ENCODE assay signal across 26 cellular contexts in genomic region chr6:6091608-6092002, GRCh38.
DNase-seq lines count a peak whose midpoint lies in the region; ATAC-seq, FAIRE-seq and TF ChIP-seq lines count a peak whose summit lies in the region.
"Had no signal": no experiment of that assay in that cellular context is flagged by ENCODE, and none has a peak within 500 bp of the region (broad histone marks: within the 10 kb centered on the region; RNA-seq: fewer than 3 reads in every experiment).

No MANE protein-coding gene starts in this region.

- in situ Hi-C loops in GM12878 (cut with MboI) = no loop called here

- no peak overlapping the region for H3K27ac Mint-ChIP-seq in activated CD8-positive, alpha-beta T cell treated with anti-CD3 and anti-CD28 coated beads for 36 hours
- no peak overlapping the region for H3K27ac Mint-ChIP-seq in activated CD8-positive, alpha-beta T cell treated with anti-CD3 and anti-CD28 coated beads, Interleukin-2, amount 10 ng/mL, durations not matched to agents 7 days and 5 days
- H3K27ac Mint-ChIP-seq: CD4-positive, alpha-beta memory T cell had no signal

- ATAC-seq in activated CD8-positive, alpha-beta T cell treated with anti-CD3 and anti-CD28 coated beads for 36 hours = peak; percentile 45
- no peak for ATAC-seq in activated CD8-positive, alpha-beta T cell treated with anti-CD3 and anti-CD28 coated beads, Interleukin-2, amount 10 ng/mL, durations not matched to agents 7 days and 5 days
- ATAC-seq in GM21529 (IDR thresholded peaks at IDR 0.05; ENCODE audit: unreplicated experiment) (peak; percentile 63), HG02885 (IDR thresholded peaks at IDR 0.05; ENCODE audit: poor library complexity, unreplicated experiment) (peak; percentile 56), GM12878 (peak; percentile 87), GM18511 (IDR thresholded peaks at IDR 0.05; ENCODE audit: unreplicated experiment) (no peak)
- ATAC-seq: SK-N-SH treated with all-trans-retinoic acid at 6 μM for 48 hours had no signal

- H3K36me3 Mint-ChIP-seq in activated CD8-positive, alpha-beta T cell treated with anti-CD3 and anti-CD28 coated beads for 36 hours (ENCODE audit: low read depth) = no peaks in the 10 kb centered on the region
- no peaks in the 10 kb centered on the region for H3K36me3 Mint-ChIP-seq in activated CD8-positive, alpha-beta T cell treated with anti-CD3 and anti-CD28 coated beads, Interleukin-2, amount 10 ng/mL, durations not matched to agents 7 days and 5 days (ENCODE audit: low read depth)
- H3K36me3 Mint-ChIP-seq: CD4-positive, alpha-beta memory T cell had no signal

- no peak for TF ChIP-seq RAD21 in GM12878 (IDR thresholded peaks at IDR 0.05; ENCODE audit: insufficient read depth, low read depth, low read length)

- peak overlapping the region; percentile 28; the same call in 1 of the 2 replicates for H3K27ac ChIP-seq in GM12878 (ENCODE audit: control insufficient read depth, insufficient read depth)
- H3K27ac ChIP-seq: 22Rv1; BLaER1 treated with 17β-estradiol and CSF1 and Interleukin-3, amounts not matched to agents 10 nM and 100 nM; RWPE1 had no signal

- no peaks in the 10 kb centered on the region for H3K27me3 ChIP-seq in GM12878 (replicated peaks in 1 of 2; ENCODE audit: control insufficient read depth in 2 of 2, insufficient read depth in 2 of 2, low read length in 1 of 2)
- H3K27me3 ChIP-seq: BLaER1 treated with 17β-estradiol and CSF1 and Interleukin-3, amounts not matched to agents 10 nM and 100 nM; MG63 had no signal

- no peak overlapping the region for H3K9ac ChIP-seq in GM12878 (ENCODE audit: control insufficient read depth, insufficient read depth, low read length)
- H3K9ac ChIP-seq: BLaER1 treated with 17β-estradiol and CSF1 and Interleukin-3, amounts not matched to agents 10 nM and 100 nM had no signal

- no peak overlapping the region for H3K4me3 Mint-ChIP-seq in activated CD8-positive, alpha-beta T cell treated with anti-CD3 and anti-CD28 coated beads for 36 hours
- no peak overlapping the region for H3K4me3 Mint-ChIP-seq in activated CD8-positive, alpha-beta T cell treated with anti-CD3 and anti-CD28 coated beads, Interleukin-2, amount 10 ng/mL, durations not matched to agents 7 days and 5 days
- H3K4me3 Mint-ChIP-seq: CD4-positive, alpha-beta memory T cell had no signal

- POLR2A ChIA-PET in activated CD8-positive, alpha-beta T cell treated with anti-CD3 and anti-CD28 coated beads for 36 hours (lab: Charles Lee) = no interaction called here
- POLR2A ChIA-PET in activated CD8-positive, alpha-beta T cell treated with anti-CD3 and anti-CD28 coated beads, Interleukin-2, amount 10 ng/mL, durations not matched to agents 7 days and 5 days (lab: Charles Lee) = no interaction called here
- POLR2A ChIA-PET in GM12878 (lab: Charles Lee) = no interaction called here

- peak in 1 of 2 experiments; percentile 7; a peak in 1 of 4 replicates for TF ChIP-seq EP300 in GM12878 (IDR thresholded peaks at IDR 0.05; ENCODE audit: borderline replicate concordance in 1 of 2, control insufficient read depth in 1 of 2, low read depth in 2 of 2, low read length in 2 of 2)

- no peaks in the 10 kb centered on the region for H3K36me3 ChIP-seq in GM12878 (ENCODE audit: control insufficient read depth in 2 of 2, insufficient read depth in 2 of 2, low read length in 1 of 2)
- H3K36me3 ChIP-seq: BLaER1 treated with 17β-estradiol and CSF1 and Interleukin-3, amounts not matched to agents 10 nM and 100 nM; MG63 had no signal

- BruUV-seq in GM12878 (replicated peaks; lab: Mats Ljungman, UMichigan) = no TSS peak

- H3K79me2 ChIP-seq in GM12878 (ENCODE audit: control insufficient read depth, insufficient read depth, low read length) = no peaks in the 10 kb centered on the region

- H3K4me3 ChIP-seq in GM12878 = no peak overlapping the region
- H3K4me3 ChIP-seq: BLaER1 treated with 17β-estradiol and CSF1 and Interleukin-3, amounts not matched to agents 10 nM and 100 nM; MG63 had no signal

- TF ChIP-seq POLR2A in GM12878 (IDR thresholded peaks at IDR 0.05; ENCODE audit: low read depth, low read length) = no peak

- H3K4me1 Mint-ChIP-seq in activated CD8-positive, alpha-beta T cell treated with anti-CD3 and anti-CD28 coated beads for 36 hours (ENCODE audit: low read depth) = peaks cover 8% of the 10 kb centered on the region
- H3K4me1 Mint-ChIP-seq in activated CD8-positive, alpha-beta T cell treated with anti-CD3 and anti-CD28 coated beads, Interleukin-2, amount 10 ng/mL, durations not matched to agents 7 days and 5 days (ENCODE audit: low read depth) = peaks cover 4% of the 10 kb centered on the region

- RAD21 ChIA-PET in GM12878 (lab: Charles Lee; ENCODE audit: unreplicated experiment) = no interaction called here

- H3K27me3 Mint-ChIP-seq in activated CD8-positive, alpha-beta T cell treated with anti-CD3 and anti-CD28 coated beads for 36 hours = peaks cover 21% of the 10 kb centered on the region
- peaks cover 10% of the 10 kb centered on the region for H3K27me3 Mint-ChIP-seq in activated CD8-positive, alpha-beta T cell treated with anti-CD3 and anti-CD28 coated beads, Interleukin-2, amount 10 ng/mL, durations not matched to agents 7 days and 5 days (ENCODE audit: low read depth)

- SMC1A ChIA-PET in GM12878 (lab: Charles Lee; ENCODE audit: uncharacterized antibody, unreplicated experiment) = interaction anchor here (1.1 to 1.5 kb wide), 3 partner anchors 41 to 456 kb away, joined by 3 read pairs; no protein-coding TSS in a partner anchor

- no peaks in the 10 kb centered on the region; the same call in 2 of the 3 replicates for H3K9me3 ChIP-seq in GM12878 (replicated peaks; ENCODE audit: control insufficient read depth, insufficient read depth, low read length)
- H3K9me3 ChIP-seq: Caco-2, MG63 had no signal

- H3K4me2 ChIP-seq in GM12878 (ENCODE audit: control insufficient read depth, insufficient read depth) = peak overlapping the region; percentile 69
- H3K4me2 ChIP-seq: BLaER1 treated with 17β-estradiol and CSF1 and Interleukin-3, amounts not matched to agents 10 nM and 100 nM had no signal

- H3K4me1 ChIP-seq in GM12878 (ENCODE audit: control insufficient read depth, insufficient read depth, low read length) = peaks cover 9% of the 10 kb centered on the region; the same call in 1 of the 2 replicates
- H3K4me1 ChIP-seq: Caco-2 had no signal

- no peak for FAIRE-seq in GM12878 (lab: Jason Lieb, UNC)
- FAIRE-seq: H54 had no signal

- no peaks in the 10 kb centered on the region for H3K9me3 Mint-ChIP-seq in activated CD8-positive, alpha-beta T cell treated with anti-CD3 and anti-CD28 coated beads for 36 hours
- no peaks in the 10 kb centered on the region for H3K9me3 Mint-ChIP-seq in activated CD8-positive, alpha-beta T cell treated with anti-CD3 and anti-CD28 coated beads, Interleukin-2, amount 10 ng/mL, durations not matched to agents 7 days and 5 days (ENCODE audit: insufficient read depth)

- H4K20me1 ChIP-seq in GM12878 (ENCODE audit: control insufficient read depth, insufficient read depth) = no peaks in the 10 kb centered on the region
- H4K20me1 ChIP-seq: BLaER1 treated with 17β-estradiol and CSF1 and Interleukin-3, amounts not matched to agents 10 nM and 100 nM had no signal

- no peak for TF ChIP-seq CTCF in activated CD8-positive, alpha-beta T cell treated with anti-CD3 and anti-CD28 coated beads for 36 hours (IDR thresholded peaks at IDR 0.05)
- TF ChIP-seq CTCF in GM12878 (IDR thresholded peaks at IDR 0.05 in 2 of 3, conservative IDR thresholded peaks at IDR 0.05 in 1 of 3; ENCODE audit: control insufficient read depth in 2 of 3, extremely low read depth in 1 of 3, insufficient read depth in 1 of 3, low read depth in 3 of 3, low read length in 3 of 3) = no peak

- DNase-seq in activated CD8-positive, alpha-beta T cell treated with anti-CD3 and anti-CD28 coated beads for 36 hours = no peak
- no peak for DNase-seq in activated CD8-positive, alpha-beta T cell treated with anti-CD3 and anti-CD28 coated beads, Interleukin-2, amount 10 ng/mL, durations not matched to agents 7 days and 5 days
- DNase-seq in GM12878 (ENCODE audit: low read depth, low spot score) (no peak), NCI-H2196 treated with DMSO at 0.1 percent for 48 hours (lab: John Stamatoyannopoulos, UW; ENCODE audit: unreplicated experiment) (no peak), SK-N-DZ (ENCODE audit: low spot score) (no peak)
- DNase-seq: ACHN; Caco-2; CD4-positive, alpha-beta memory T cell; DMS 273 treated with DMSO at 0.1 percent for 48 hours; DMS79 treated with DMSO at 0.1 percent for 48 hours; Kasumi-1; MG63; NCI-H1417; NCI-H187; NCI-H2107; NCI-H2227 treated with DMSO at 0.1 percent for 48 hours; NCI-H510A; SIG-M5 had no signal

- CTCF ChIA-PET in activated CD8-positive, alpha-beta T cell treated with anti-CD3 and anti-CD28 coated beads for 36 hours (lab: Charles Lee) = no interaction called here
- CTCF ChIA-PET in activated CD8-positive, alpha-beta T cell treated with anti-CD3 and anti-CD28 coated beads, Interleukin-2, amount 10 ng/mL, durations not matched to agents 7 days and 5 days (lab: Charles Lee) = no interaction called here
- CTCF ChIA-PET in GM12878 (lab: Yijun Ruan, JAX) = interaction anchor here (0.6 kb wide), 1 partner anchor 670 kb away, joined by 3 read pairs; no protein-coding TSS in a partner anchor

- intact Hi-C loops in activated CD8-positive, alpha-beta T cell treated with anti-CD3 and anti-CD28 coated beads for 36 hours (cut with micrococcal nuclease) = no loop called here
- intact Hi-C loops in GM12878 (cut with micrococcal nuclease; ENCODE audit: unreplicated experiment) = no loop called here

- no peak overlapping the region for H2AFZ ChIP-seq in GM12878 (ENCODE audit: control insufficient read depth, low read depth, low read length)

- WGBS in GM12878 (ENCODE audit: insufficient coverage, insufficient replicate concordance, low lambda C conversion rate, missing lambda C conversion rate) = 2% methylated on average over 2 of the region's 2 CpGs

TF ChIP-seq in GM12878, 131 proteins besides CTCF, POLR2A, EP300 and RAD21 (continues in another document):
- TF ChIP-seq IRF4 (IDR thresholded peaks at IDR 0.05; ENCODE audit: low read depth, low read length) = peak; percentile 73
- no peak for TF ChIP-seq ETV6 (conservative IDR thresholded peaks at IDR 0.05 in 1 of 2, IDR thresholded peaks at IDR 0.05 in 1 of 2; ENCODE audit: borderline replicate concordance in 1 of 2, low read depth in 1 of 2)
- TF ChIP-seq HDGF (IDR thresholded peaks at IDR 0.05) = no peak
- TF ChIP-seq RCOR1 (conservative IDR thresholded peaks at IDR 0.05; ENCODE audit: low read depth, low read length) = no peak
- TF ChIP-seq IKZF2 (IDR thresholded peaks at IDR 0.05) = peak; percentile 36 to 69; a peak in 2 of 4 replicates
- TF ChIP-seq DPF2 (IDR thresholded peaks at IDR 0.05) = peak; percentile 69; the same call in 1 of the 2 replicates
- no peak for TF ChIP-seq JUND (IDR thresholded peaks at IDR 0.05; ENCODE audit: low read depth, low read length)
- no peak for TF ChIP-seq ZBED1 (IDR thresholded peaks at IDR 0.05; ENCODE audit: borderline replicate concordance)
- no peak for TF ChIP-seq SUZ12 (IDR thresholded peaks at IDR 0.05; ENCODE audit: unreplicated experiment)
- 0 out of 2 replicates have a peak, but pooled peaks have one; percentile 36 for TF ChIP-seq MEF2A (IDR thresholded peaks at IDR 0.05; ENCODE audit: insufficient read depth, low read depth, low read length)
- TF ChIP-seq RUNX3 (IDR thresholded peaks at IDR 0.05; ENCODE audit: low read length) = peak; percentile 63
- no peak for TF ChIP-seq SIX5 (IDR thresholded peaks at IDR 0.05; ENCODE audit: low read depth, low read length, severe bottlenecking)

Comparison
In these comparisons a context has a peak if more than half of its experiments do, and no peak if none do; other contexts are left out.
1. ATAC-seq: peak in activated CD8-positive, alpha-beta T cell treated with anti-CD3 and anti-CD28 coated beads for 36 hours (single experiment), GM21529 (single experiment), HG02885 (single experiment) and GM12878 (single experiment); none in activated CD8-positive, alpha-beta T cell treated with anti-CD3 and anti-CD28 coated beads, Interleukin-2, amount 10 ng/mL, durations not matched to agents 7 days and 5 days (single experiment) and GM18511 (single experiment).